In genomic region chr2:200383380-200384110, GRCh38 we compare ENCODE assay signal across 8 cellular contexts.
DNase-seq lines count a peak whose midpoint lies in the region; ATAC-seq and TF ChIP-seq lines count a peak whose summit lies in the region.

No MANE protein-coding gene starts in this region.

- H3K4me1 Mint-ChIP-seq in naive B cell = peaks cover 0 to 5% (median 4%) of the 10 kb centered on the region in 3 donors

- peak overlapping the region in 1 of 8 donors; percentile 40 for H3K4me3 Mint-ChIP-seq in naive B cell

- no peak for TF ChIP-seq CTCF in OCI-LY1 (IDR thresholded peaks at IDR 0.05; ENCODE audit: low read length)

- no peak overlapping the region for H3K9ac ChIP-seq in OCI-LY1 (ENCODE audit: low read length)

- no peaks in the 10 kb centered on the region for H3K36me3 Mint-ChIP-seq in naive B cell

- H2AFZ ChIP-seq in OCI-LY1 (ENCODE audit: low read length) = no peak overlapping the region

- peaks cover 22% of the 10 kb centered on the region for H3K4me1 ChIP-seq in OCI-LY1 (ENCODE audit: insufficient read depth, low read length, severe bottlenecking)

- H3K9me3 ChIP-seq in OCI-LY1 (ENCODE audit: low read length) = no peaks in the 10 kb centered on the region

- H3K79me2 ChIP-seq in OCI-LY1 (ENCODE audit: insufficient read depth, low read length) = no peaks in the 10 kb centered on the region

- H3K4me2 ChIP-seq in OCI-LY1 (ENCODE audit: low read length) = peak overlapping the region; percentile 21; the same call in 1 of the 2 replicates

- no peaks in the 10 kb centered on the region for H3K27me3 Mint-ChIP-seq in naive B cell

- peak; percentile 54 for DNase-seq in SIG-M5 treated with dmso at 0.1 percent for 504 hours (lab: John Stamatoyannopoulos, UW; ENCODE audit: unreplicated experiment)
- no peak for DNase-seq in SIG-M5 (lab: John Stamatoyannopoulos, UW)
- DNase-seq in dedifferentiated amniotic fluid mesenchymal stem cell (ENCODE audit: extremely low spot score) = peak; percentile 69
- peak; percentile 4 for DNase-seq in naive B cell
- no peak for DNase-seq in NCI-H2029 treated with DMSO at 0.1 percent for 48 hours (lab: John Stamatoyannopoulos, UW)
- no peak for DNase-seq in NCI-H128 (lab: John Stamatoyannopoulos, UW; ENCODE audit: unreplicated experiment)

- H3K36me3 ChIP-seq in OCI-LY1 (ENCODE audit: insufficient read depth, low read length) = no peaks in the 10 kb centered on the region

- no peak overlapping the region for H3K4me3 ChIP-seq in OCI-LY1 (ENCODE audit: low read depth, low read length, poor library complexity, severe bottlenecking)

- H3K27ac Mint-ChIP-seq in naive B cell = no peak overlapping the region

- H3K9me3 Mint-ChIP-seq in naive B cell = no peaks in the 10 kb centered on the region

- no peaks in the 10 kb centered on the region for H3F3A ChIP-seq in OCI-LY1 (ENCODE audit: insufficient read depth, low read length)

- ATAC-seq in HG02840 (IDR thresholded peaks at IDR 0.05; ENCODE audit: low FRiP score, unreplicated experiment) (peak; percentile 55), naive B cell (ENCODE audit: low read depth in 2 of 2) (peak; percentile 51 to 67)

- H3K27ac ChIP-seq in OCI-LY1 (ENCODE audit: low read depth, low read length, poor library complexity, severe bottlenecking) = no peak overlapping the region

- no peaks in the 10 kb centered on the region for H4K20me1 ChIP-seq in OCI-LY1 (ENCODE audit: insufficient read depth, low read length)

- peaks cover 3% of the 10 kb centered on the region; the same call in 1 of the 2 replicates for H3K27me3 ChIP-seq in OCI-LY1 (ENCODE audit: insufficient read depth, low read length)

- no peaks in the 10 kb centered on the region for H3K9me2 ChIP-seq in OCI-LY1 (ENCODE audit: low read depth, low read length)

Comparison
In these comparisons a context has a peak if more than half of its experiments do, and no peak if none do; other contexts are left out.
1. DNase-seq: peak in SIG-M5 treated with dmso at 0.1 percent for 504 hours (single experiment), dedifferentiated amniotic fluid mesenchymal stem cell (single experiment) and naive B cell (single experiment); none in SIG-M5 (single experiment), NCI-H2029 treated with DMSO at 0.1 percent for 48 hours (single experiment) and NCI-H128 (single experiment).